ENCODE assay signal across 9 cellular contexts in the genomic region with DNA sequence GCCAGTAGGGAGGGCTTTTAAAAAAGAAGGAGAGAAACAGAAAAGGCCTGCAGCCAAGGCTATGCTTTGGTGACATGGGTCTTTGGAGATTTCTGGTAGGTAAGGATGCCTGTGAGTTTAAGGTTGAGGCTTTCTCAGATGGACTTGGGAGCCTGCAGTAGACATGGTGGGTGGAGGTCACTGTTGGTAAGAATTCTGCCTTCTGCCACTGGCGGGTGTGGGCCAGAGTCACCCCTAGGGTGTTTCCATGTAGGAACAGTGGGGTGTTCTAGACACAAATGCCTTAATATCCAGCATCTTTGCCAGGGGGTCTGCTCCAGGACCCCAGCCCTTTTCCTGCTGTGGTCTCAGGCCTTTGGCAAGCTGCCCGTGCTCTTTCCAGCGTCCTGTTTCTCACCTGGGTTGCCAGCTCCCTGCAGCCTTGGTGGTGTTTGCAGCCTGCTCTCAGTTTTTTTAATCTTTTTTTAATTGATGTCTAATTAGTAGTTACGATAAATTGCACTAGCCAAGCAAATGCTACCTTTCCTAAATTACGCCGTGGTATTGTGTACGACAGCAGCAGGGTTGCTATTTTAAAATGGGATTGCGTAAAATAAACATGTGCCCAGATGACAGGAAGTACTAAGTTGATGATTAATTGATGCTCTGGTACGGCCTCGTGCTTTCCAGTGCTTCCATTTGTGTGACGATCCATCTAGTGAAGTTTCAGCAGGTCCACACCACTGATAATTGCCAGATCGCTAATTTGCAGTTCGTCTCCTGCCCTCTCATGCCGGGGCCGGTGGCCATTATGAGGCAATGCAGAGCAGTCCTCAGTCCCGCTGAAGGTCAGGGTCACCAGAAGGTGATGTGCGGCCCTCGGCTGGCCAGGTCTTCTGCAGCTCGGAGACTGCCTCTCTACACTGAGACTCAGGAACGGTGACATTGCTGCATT. TPM values are rescaled to one million over a fixed set of nuclear protein-coding genes. Genes with fewer than 3 reads are reported as not detected.
DNase-seq lines count a peak whose midpoint lies in the region; ATAC-seq and TF ChIP-seq lines count a peak whose summit lies in the region.
"Had no signal": no experiment of that assay in that cellular context is flagged by ENCODE, and none has a peak within 500 bp of the region (broad histone marks: within the 10 kb centered on the region; RNA-seq: fewer than 3 reads in every experiment).

No MANE protein-coding gene starts in this region.

- peaks cover 11% of the 10 kb centered on the region for H3K4me1 Mint-ChIP-seq in activated CD4-positive, alpha-beta T cell treated with anti-CD3 and anti-CD28 coated beads, Interleukin-2, amount 10 ng/mL, durations not matched to agents 24 days and 14 days

- H3K27me3 ChIP-seq in brain microvascular endothelial cell (replicated peaks), result no peaks in the 10 kb centered on the region
- no peaks in the 10 kb centered on the region for H3K27me3 ChIP-seq in right lobe of liver

- H3K9me3 ChIP-seq in right lobe of liver, result no peaks in the 10 kb centered on the region

- ATAC-seq in right lobe of liver (peak; percentile 80 to 89 (median 82)), HG02623 (IDR thresholded peaks at IDR 0.05; ENCODE audit: unreplicated experiment) (no peak), HG03354 (IDR thresholded peaks at IDR 0.05; ENCODE audit: poor library complexity, severe bottlenecking, unreplicated experiment) (no peak)

- peaks cover 4% of the 10 kb centered on the region for H3K36me3 Mint-ChIP-seq in activated CD4-positive, alpha-beta T cell treated with anti-CD3 and anti-CD28 coated beads, Interleukin-2, amount 10 ng/mL, durations not matched to agents 24 days and 14 days (ENCODE audit: low read depth)

- H3K4me1 ChIP-seq in right lobe of liver, result peaks cover 0 to 59% (median 18%) of the 10 kb centered on the region in 4 donors

- no peak overlapping the region for H3K4me3 Mint-ChIP-seq in activated CD4-positive, alpha-beta T cell treated with anti-CD3 and anti-CD28 coated beads, Interleukin-2, amount 10 ng/mL, durations not matched to agents 24 days and 14 days

- no peak overlapping the region for H3K27ac Mint-ChIP-seq in activated CD4-positive, alpha-beta T cell treated with anti-CD3 and anti-CD28 coated beads, Interleukin-2, amount 10 ng/mL, durations not matched to agents 24 days and 14 days

- H3K4me3 ChIP-seq in brain microvascular endothelial cell (ENCODE audit: low read depth, low read length), result no peak overlapping the region
- H3K4me3 ChIP-seq in right lobe of liver, result no peak overlapping the region

- peak; percentile 55 for TF ChIP-seq POLR2A in right lobe of liver (IDR thresholded peaks at IDR 0.05)

- no peaks in the 10 kb centered on the region for H3K27me3 Mint-ChIP-seq in activated CD4-positive, alpha-beta T cell treated with anti-CD3 and anti-CD28 coated beads, Interleukin-2, amount 10 ng/mL, durations not matched to agents 24 days and 14 days

- intact Hi-C loops in right lobe of liver (cut with DNase I), result loop anchor here in 1 of 2 donors (5.0 kb wide), 1 partner anchor 127 kb away; no protein-coding TSS in a partner anchor
- intact Hi-C loops in activated CD4-positive, alpha-beta T cell treated with anti-CD3 and anti-CD28 coated beads, Interleukin-2, amount 10 ng/mL, durations not matched to agents 24 days and 14 days (cut with micrococcal nuclease), result no loop called here

- DNase-seq in NCI-H146 (lab: John Stamatoyannopoulos, UW) (peak; percentile 90), brain microvascular endothelial cell (peak; percentile 65), right lobe of liver (peak; percentile 82 to 89 (median 85))
- DNase-seq in activated CD4-positive, alpha-beta T cell treated with anti-CD3 and anti-CD28 coated beads, Interleukin-2, amount 50 U/mL, for 4 hours, result no peak
- no peak for DNase-seq in activated CD4-positive, alpha-beta T cell treated with anti-CD3 and anti-CD28 coated beads, Interleukin-2, amount 10 ng/mL, durations not matched to agents 24 days and 14 days
- DNase-seq: erythroblast had no signal

- H3K9me3 Mint-ChIP-seq in activated CD4-positive, alpha-beta T cell treated with anti-CD3 and anti-CD28 coated beads, Interleukin-2, amount 10 ng/mL, durations not matched to agents 24 days and 14 days, result no peaks in the 10 kb centered on the region

- peaks cover 15% of the 10 kb centered on the region for H3K36me3 ChIP-seq in brain microvascular endothelial cell (replicated peaks)
- peaks cover 0 to 14% (median 6%) of the 10 kb centered on the region in 4 donors for H3K36me3 ChIP-seq in right lobe of liver

- H3K27ac ChIP-seq in C4-2B (peak overlapping the region; percentile 24), brain microvascular endothelial cell (peak overlapping the region; percentile 43), right lobe of liver (peak overlapping the region; percentile 66 to 97 (median 88))

- WGBS in right lobe of liver (ENCODE audit: insufficient coverage, low coverage, low lambda C conversion rate, missing lambda C conversion rate), result 10% methylated on average over 11 of the region's 20 CpGs

- in situ Hi-C loops in brain microvascular endothelial cell (cut with HindIII; ENCODE audit: low pct_ligation_motif_present, low sequenced_read_pairs), result no loop called here

- TF ChIP-seq CTCF in C4-2B (conservative IDR thresholded peaks at IDR 0.05) (no peak), brain microvascular endothelial cell (IDR thresholded peaks at IDR 0.05; ENCODE audit: low read depth, low read length, missing control alignments) (no peak), right lobe of liver (IDR thresholded peaks at IDR 0.05) (no peak)

RNA-seq across cellular contexts. Expression of a gene that starts 35.3 kb away (rescaled TPM):
- total RNA-seq in right lobe of liver, result 1 to 10 TPM in 2 of 6 experiments, not detected in 4; 1.3 to 1.7 TPM
- total RNA-seq in activated CD4-positive, alpha-beta T cell treated with anti-CD3 and anti-CD28 coated beads, Interleukin-2, amount 10 ng/mL, durations not matched to agents 24 days and 14 days, result 0.21 and 0.47 TPM in 2 replicates

Comparison
In these comparisons a context has a peak if more than half of its experiments do, and no peak if none do; other contexts are left out.
1. H3K27ac ChIP-seq: peak in every context shown above with its lines; median percentile 88 in right lobe of liver; 43 in brain microvascular endothelial cell; 24 in C4-2B.
2. DNase-seq: peak in NCI-H146 (single experiment), brain microvascular endothelial cell (single experiment) and right lobe of liver (3 of 3); none in activated CD4-positive, alpha-beta T cell treated with anti-CD3 and anti-CD28 coated beads, Interleukin-2, amount 50 U/mL, for 4 hours (0 of 2) and activated CD4-positive, alpha-beta T cell treated with anti-CD3 and anti-CD28 coated beads, Interleukin-2, amount 10 ng/mL, durations not matched to agents 24 days and 14 days (single experiment).
3. ATAC-seq: peak in right lobe of liver (4 of 4); none in HG02623 (single experiment) and HG03354 (single experiment).